Comparison of ENCODE assay signal across 1 cellular context in genomic region chr20:61737812-61738443, GRCh38.
TF ChIP-seq lines count a peak whose summit lies in the region.

No MANE protein-coding gene starts in this region.

TF ChIP-seq in H1, 55 proteins besides CTCF, POLR2A, EP300 and RAD21:
- TF ChIP-seq SUZ12 (IDR thresholded peaks at IDR 0.05; ENCODE audit: low read length) (no peak), RFX5 (IDR thresholded peaks at IDR 0.05; ENCODE audit: borderline replicate concordance, low read depth, low read length) (no peak), ASH2L (IDR thresholded peaks at IDR 0.05; ENCODE audit: low read length) (no peak), TAF7 (optimal IDR thresholded peaks at IDR 0.05; ENCODE audit: borderline replicate concordance, low read depth, low read length) (no peak), CHD2 (IDR thresholded peaks at IDR 0.05; ENCODE audit: low read length) (no peak), BACH1 (IDR thresholded peaks at IDR 0.05; ENCODE audit: low read length) (no peak), POLR2AphosphoS5 (IDR thresholded peaks at IDR 0.05; ENCODE audit: low read depth, low read length) (no peak), CTBP2 (IDR thresholded peaks at IDR 0.05; ENCODE audit: borderline replicate concordance, insufficient read depth, insufficient read length, low read length) (no peak), SIX5 (IDR thresholded peaks at IDR 0.05; ENCODE audit: low read depth, low read length) (no peak), BRCA1 (IDR thresholded peaks at IDR 0.05; ENCODE audit: low read depth, low read length) (no peak), GABPA (IDR thresholded peaks at IDR 0.05; ENCODE audit: borderline replicate concordance, insufficient read depth, low read length) (no peak), SP2 (IDR thresholded peaks at IDR 0.05; ENCODE audit: low read length) (no peak), KDM4A (IDR thresholded peaks at IDR 0.05; ENCODE audit: low read depth, low read length, severe bottlenecking) (no peak), BCL11A (IDR thresholded peaks at IDR 0.05; ENCODE audit: low read depth in 2 of 2, low read length in 2 of 2) (no peak)
